In genomic region chr4:151833174-151833573, GRCh38 we compare ENCODE assay signal across 1 cellular context.
TF ChIP-seq lines count a peak whose summit lies in the region.

No MANE protein-coding gene starts in this region.

TF ChIP-seq in GM12878, 131 proteins besides CTCF, POLR2A, EP300 and RAD21 (continued from another document and continues in another):
- TF ChIP-seq RFX5 (IDR thresholded peaks at IDR 0.05; ENCODE audit: low read depth, low read length) = no peak
- no peak for TF ChIP-seq ZBTB33 (IDR thresholded peaks at IDR 0.05)
- peak; percentile 53; the same call in 1 of the 2 replicates for TF ChIP-seq CREB1 (IDR thresholded peaks at IDR 0.05; ENCODE audit: low read depth)
- TF ChIP-seq SREBF1 (IDR thresholded peaks at IDR 0.05; ENCODE audit: low read length) = no peak
- no peak for TF ChIP-seq POU2F2 (IDR thresholded peaks at IDR 0.05; ENCODE audit: borderline replicate concordance, low read depth, low read length)
- TF ChIP-seq E2F8 (IDR thresholded peaks at IDR 0.05; ENCODE audit: low read depth, partially characterized antibody) = no peak
- no peak for TF ChIP-seq SMC3 (IDR thresholded peaks at IDR 0.05; ENCODE audit: borderline replicate concordance, low read length)
- no peak for TF ChIP-seq CEBPB (IDR thresholded peaks at IDR 0.05; ENCODE audit: borderline replicate concordance in 1 of 2, low read depth in 2 of 2, low read length in 2 of 2)
- peak; percentile 79 for TF ChIP-seq NFIC (IDR thresholded peaks at IDR 0.05; ENCODE audit: low read depth, low read length)
- no peak for TF ChIP-seq KDM1A (IDR thresholded peaks at IDR 0.05; ENCODE audit: borderline replicate concordance)
- TF ChIP-seq JUND (IDR thresholded peaks at IDR 0.05; ENCODE audit: low read depth, low read length) = no peak
- no peak for TF ChIP-seq LARP7 (IDR thresholded peaks at IDR 0.05)
- no peak for TF ChIP-seq ZBED1 (IDR thresholded peaks at IDR 0.05; ENCODE audit: borderline replicate concordance)
- peak; percentile 60 for TF ChIP-seq CREM (IDR thresholded peaks at IDR 0.05; ENCODE audit: low read depth)
- 0 out of 2 replicates have a peak, but pooled peaks have one; percentile 29 for TF ChIP-seq TCF7 (IDR thresholded peaks at IDR 0.05; ENCODE audit: borderline replicate concordance)
- TF ChIP-seq PML (IDR thresholded peaks at IDR 0.05; ENCODE audit: low read length) = 0 out of 2 replicates have a peak, but pooled peaks have one; percentile 29
- TF ChIP-seq HDAC2 (IDR thresholded peaks at IDR 0.05) = no peak
- TF ChIP-seq CBFB (IDR thresholded peaks at IDR 0.05; ENCODE audit: low read depth) = no peak
- no peak for TF ChIP-seq TBL1XR1 (IDR thresholded peaks at IDR 0.05; ENCODE audit: low read depth, low read length)
- no peak for TF ChIP-seq BACH1 (IDR thresholded peaks at IDR 0.05; ENCODE audit: borderline replicate concordance)
- no peak for TF ChIP-seq RB1 (IDR thresholded peaks at IDR 0.05; ENCODE audit: borderline replicate concordance)
- no peak for TF ChIP-seq ZNF274 (IDR thresholded peaks at IDR 0.05; ENCODE audit: insufficient read depth, insufficient read length)
- TF ChIP-seq SMAD5 (IDR thresholded peaks at IDR 0.05; ENCODE audit: low read depth) = no peak
- no peak for TF ChIP-seq YBX1 (IDR thresholded peaks at IDR 0.05)
- no peak for TF ChIP-seq MXI1 (IDR thresholded peaks at IDR 0.05; ENCODE audit: low read depth, low read length)
- TF ChIP-seq BRCA1 (IDR thresholded peaks at IDR 0.05; ENCODE audit: low read depth, low read length) = no peak
- TF ChIP-seq PAX5 (IDR thresholded peaks at IDR 0.05; ENCODE audit: borderline replicate concordance, low read depth, low read length) = no peak
- TF ChIP-seq ZNF687 (IDR thresholded peaks at IDR 0.05) = no peak
- TF ChIP-seq IRF4 (IDR thresholded peaks at IDR 0.05; ENCODE audit: low read depth, low read length) = peak; percentile 64; the same call in 1 of the 2 replicates
- no peak for TF ChIP-seq EGR1 (IDR thresholded peaks at IDR 0.05; ENCODE audit: borderline replicate concordance in 1 of 2, low read depth in 2 of 2, low read length in 2 of 2)
- TF ChIP-seq REST (IDR thresholded peaks at IDR 0.05; ENCODE audit: low read depth, low read length) = no peak
- no peak for TF ChIP-seq RUNX3 (IDR thresholded peaks at IDR 0.05; ENCODE audit: low read length)
- TF ChIP-seq CEBPZ (IDR thresholded peaks at IDR 0.05; ENCODE audit: low read depth, low read length) = no peak
- TF ChIP-seq ZBTB11 (CRISPR knock-in tag; IDR thresholded peaks at IDR 0.05) = no peak
- no peak for TF ChIP-seq ZBTB4 (CRISPR knock-in tag; IDR thresholded peaks at IDR 0.05)
- no peak for TF ChIP-seq SREBF2 (IDR thresholded peaks at IDR 0.05; ENCODE audit: low read length)
- no peak for TF ChIP-seq PAX8 (IDR thresholded peaks at IDR 0.05)
- no peak for TF ChIP-seq NR2C2 (IDR thresholded peaks at IDR 0.05; ENCODE audit: borderline replicate concordance, control insufficient read depth, insufficient read length, low read depth)
- no peak for TF ChIP-seq MYC (IDR thresholded peaks at IDR 0.05; ENCODE audit: insufficient read depth, insufficient read length, insufficient replicate concordance, low read length, severe bottlenecking)
